ENCODE assay signal across 8 cellular contexts in the genomic region with DNA sequence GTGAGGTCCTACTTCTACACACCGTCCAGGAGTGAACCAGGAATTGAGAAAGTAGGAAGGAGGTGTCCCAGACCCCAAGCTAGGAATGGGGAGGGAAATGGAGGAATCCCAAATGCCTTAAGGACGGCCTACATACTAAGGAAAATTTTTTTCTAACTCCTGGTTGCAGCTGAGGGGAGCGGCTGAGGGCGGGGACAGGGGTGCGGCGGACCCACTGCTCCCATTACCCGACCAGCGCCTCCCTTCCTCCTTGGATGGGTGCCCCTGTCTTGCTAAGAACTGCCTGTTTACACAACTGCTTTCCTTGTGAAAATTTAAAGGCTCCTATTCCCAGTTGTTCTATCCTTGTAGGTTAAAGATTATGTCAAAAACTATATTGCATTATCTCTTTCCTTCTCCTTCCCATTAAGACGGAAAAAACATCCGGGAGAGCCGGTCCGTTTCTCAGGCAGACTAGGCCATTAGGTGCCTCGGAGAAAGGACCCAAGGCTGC. TPM values are rescaled to one million over a fixed set of nuclear protein-coding genes. Genes with fewer than 3 reads are reported as not detected.
DNase-seq lines count a peak whose midpoint lies in the region; ATAC-seq, FAIRE-seq and TF ChIP-seq lines count a peak whose summit lies in the region.

No MANE protein-coding gene starts in this region.

- ATAC-seq in GM19395 (IDR thresholded peaks at IDR 0.05; ENCODE audit: unreplicated experiment) = peak; percentile 10
- peak; percentile 50 for ATAC-seq in body of pancreas
- no peak for ATAC-seq in HG03469 (IDR thresholded peaks at IDR 0.05; ENCODE audit: unreplicated experiment)
- no peak for ATAC-seq in GM18519 (IDR thresholded peaks at IDR 0.05; ENCODE audit: low FRiP score, unreplicated experiment)

- H3K27me3 ChIP-seq in body of pancreas (no peaks in the 10 kb centered on the region), iPS-20b (ENCODE audit: insufficient read depth, low read length) (no peaks in the 10 kb centered on the region), small intestine (ENCODE audit: control insufficient read depth in 2 of 2, insufficient read depth in 2 of 2, low read length in 2 of 2) (no peaks in the 10 kb centered on the region)

- peak overlapping the region; percentile 84; the same call in 1 of the 2 replicates for H3K9ac ChIP-seq in iPS-20b (ENCODE audit: low read depth, low read length)

- H3K27ac ChIP-seq in body of pancreas (peak overlapping the region; percentile 82 to 100 (median 97)), iPS-20b (ENCODE audit: low read length) (peak overlapping the region; percentile 41), small intestine (ENCODE audit: low read depth in 1 of 2, low read length in 1 of 2) (peak overlapping the region; percentile 95 to 100)

- H3K4me1 ChIP-seq in body of pancreas (peaks cover 58% of the 10 kb centered on the region), iPS-20b (ENCODE audit: insufficient read depth, low read length) (peaks cover 21% of the 10 kb centered on the region; the same call in 1 of the 2 replicates), small intestine (ENCODE audit: control insufficient read depth in 2 of 2, insufficient read depth in 1 of 2, low read depth in 1 of 2, low read length in 1 of 2) (peaks cover 0 to 4% of the 10 kb centered on the region in 2 donors)

- TF ChIP-seq POLR2A in body of pancreas (IDR thresholded peaks at IDR 0.05) = peak; percentile 39 to 61 (median 47)

- no peak for TF ChIP-seq CTCF in body of pancreas (IDR thresholded peaks at IDR 0.05)

- FAIRE-seq in small intestine (lab: Jason Lieb, UNC) = no peak

- H3K4me3 ChIP-seq in body of pancreas = no peak overlapping the region
- H3K4me3 ChIP-seq in iPS-20b (ENCODE audit: low read length) = peak overlapping the region; percentile 75
- H3K4me3 ChIP-seq in small intestine (ENCODE audit: low read depth in 1 of 2, low read length in 2 of 2) = peak overlapping the region in 1 of 2 donors; percentile 44

- WGBS in body of pancreas, 2 donors = 0% methylated on average over 13 of the region's 13 CpGs
- WGBS in small intestine, 3 donors = 1% methylated on average over 12 to 13 of the region's 13 CpGs

- peak in 10 of 14 donors; percentile 27 to 83 (median 76) for DNase-seq in C1 segment of cervical spinal cord (lab: John Stamatoyannopoulos, UW)
- DNase-seq in OCI-M2 (lab: John Stamatoyannopoulos, UW; ENCODE audit: unreplicated experiment) = peak; percentile 91
- DNase-seq in body of pancreas = peak; percentile 86 to 92 (median 90)
- peak; percentile 92 for DNase-seq in small intestine

- H3K9me3 ChIP-seq in body of pancreas (no peaks in the 10 kb centered on the region), iPS-20b (ENCODE audit: insufficient read depth, low read depth, low read length) (no peaks in the 10 kb centered on the region), small intestine (ENCODE audit: control insufficient read depth, low read depth) (no peaks in the 10 kb centered on the region)

- intact Hi-C loops in body of pancreas (cut with DNase I) = no loop called here

- H3K36me3 ChIP-seq in body of pancreas (replicated peaks in 1 of 2; ENCODE audit: insufficient read depth in 1 of 2, low read depth in 2 of 2) (no peaks in the 10 kb centered on the region), iPS-20b (ENCODE audit: insufficient read depth, low read depth, low read length) (no peaks in the 10 kb centered on the region), small intestine (ENCODE audit: control insufficient read depth in 2 of 2, insufficient read depth in 2 of 2, low read length in 2 of 2) (no peaks in the 10 kb centered on the region)

RNA-seq across cellular contexts. Expression of a gene that starts 0.7 kb away (rescaled TPM):
- total RNA-seq in body of pancreas = 100 to 1,000 TPM in 1 of 2 donors, 10 to 100 TPM in 1; 87.0 to 131 TPM
- polyA plus RNA-seq in small intestine = 10 to 100 TPM; 16.5 to 47.4 (median 22.6) TPM

RNA-seq across cellular contexts. Expression of a gene that starts 11.5 kb away (rescaled TPM):
- 10 to 100 TPM; 70.9 to 92.1 TPM for total RNA-seq in body of pancreas
- 10 to 100 TPM in 2 of 3 donors, 1 to 10 TPM in 1; 9.7 to 36.4 (median 15.0) TPM for polyA plus RNA-seq in small intestine

RNA-seq across cellular contexts. Expression of a gene that starts 11.8 kb away (rescaled TPM):
- total RNA-seq in body of pancreas = 1 to 10 TPM in 1 of 2 donors, under 1 TPM in 1; 0.33 to 1.0 TPM
- polyA plus RNA-seq in small intestine = 1 to 10 TPM in 1 of 3 donors, under 1 TPM in 2; 0.27 to 1.3 (median 0.94) TPM

RNA-seq across cellular contexts. Expression of a gene that starts 20.1 kb away (rescaled TPM):
- total RNA-seq in body of pancreas = 10 to 100 TPM; 21.0 to 22.4 TPM
- polyA plus RNA-seq in small intestine = 10 to 100 TPM; 27.3 to 90.2 (median 29.7) TPM

RNA-seq across cellular contexts. Expression of a gene that starts 31.3 kb away (rescaled TPM):
- 10 to 100 TPM; 39.2 to 67.6 TPM for total RNA-seq in body of pancreas
- 10 to 100 TPM; 19.9 to 42.4 (median 22.4) TPM for polyA plus RNA-seq in small intestine

Comparison
In these comparisons a context has a peak if more than half of its experiments do, and no peak if none do; other contexts are left out.
1. ATAC-seq: peak in GM19395 (single experiment) and body of pancreas (single experiment); none in HG03469 (single experiment) and GM18519 (single experiment).
2. H3K27ac ChIP-seq: peak in every context shown above with its lines; median percentile 98 in small intestine; 97 in body of pancreas; 41 in iPS-20b.
3. Peak in every context shown above with its lines, with median percentiles within 50 percentile points of each other: DNase-seq.